In genomic region chr7:75616421-75617167, GRCh38 we compare ENCODE assay signal across 18 cellular contexts.
"Had no signal": no experiment of that assay in that cellular context is flagged by ENCODE, and none has a peak within 500 bp of the region (broad histone marks: within the 10 kb centered on the region; RNA-seq: fewer than 3 reads in every experiment).

No MANE protein-coding gene starts in this region.

- H3K36me3 ChIP-seq: adrenal gland, WERI-Rb-1 had no signal

- H3K9me3 ChIP-seq: adrenal gland, gastroesophageal sphincter had no signal

- H3K9me3 Mint-ChIP-seq: activated naive CD4-positive, alpha-beta T cell treated with anti-CD3 and anti-CD28 coated beads, Interleukin-2, amount 10 ng/mL, durations not matched to agents 7 days and 5 days; activated T-helper 2 cell treated with anti-CD3 and anti-CD28 coated beads, Interferon-gamma antibody, Interleukin-2, Interleukin-4, amounts not matched to agents 10 μg/mL and 5 μg/mL and 100 μg/mL, durations not matched to agents 14 hours and 24 hours and 36 hours had no signal

- H3K36me3 Mint-ChIP-seq: activated naive CD4-positive, alpha-beta T cell treated with anti-CD3 and anti-CD28 coated beads, Interleukin-2, amount 10 ng/mL, durations not matched to agents 7 days and 5 days had no signal

- H3K27me3 ChIP-seq: adrenal gland, gastroesophageal sphincter, hepatocyte had no signal

- H3K27ac ChIP-seq: epithelial cell of prostate, hepatocyte, WERI-Rb-1 had no signal

- H3K27ac Mint-ChIP-seq: activated T-helper 2 cell treated with anti-CD3 and anti-CD28 coated beads, Interferon-gamma antibody, Interleukin-2, Interleukin-4, amounts not matched to agents 10 μg/mL and 5 μg/mL and 100 μg/mL, durations not matched to agents 14 hours and 24 hours and 36 hours; progenitor cell of endocrine pancreas had no signal

- H3K4me3 Mint-ChIP-seq: activated naive CD4-positive, alpha-beta T cell treated with anti-CD3 and anti-CD28 coated beads, Interleukin-2, amount 10 ng/mL, durations not matched to agents 7 days and 5 days; stimulated activated memory B cell treated with anti-CD40 and anti-IgM and Interleukin-4, amounts not matched to agents 10 μg/mL and 1 μg/mL and 100 μg/mL, for 72 hours had no signal

- H3K4me3 ChIP-seq: adrenal gland, gastroesophageal sphincter, hepatocyte, smooth muscle cell had no signal

- DNase-seq: activated CD4-positive, alpha-beta T cell treated with anti-CD3 and anti-CD28 coated beads for 48 hours; activated naive CD4-positive, alpha-beta T cell treated with anti-CD3 and anti-CD28 coated beads, Interleukin-2, amount 10 ng/mL, durations not matched to agents 7 days and 5 days; adrenal gland; cortex of kidney; effector memory CD4-positive, alpha-beta T cell; kidney glomerular epithelial cell; occipital lobe; right cardiac atrium; T-helper 9 cell; trophoblast cell; WERI-Rb-1 had no signal

- H3K27me3 Mint-ChIP-seq: progenitor cell of endocrine pancreas; stimulated activated memory B cell treated with anti-CD40 and anti-IgM and Interleukin-4, amounts not matched to agents 10 μg/mL and 1 μg/mL and 100 μg/mL, for 72 hours had no signal
